In the genomic region with DNA sequence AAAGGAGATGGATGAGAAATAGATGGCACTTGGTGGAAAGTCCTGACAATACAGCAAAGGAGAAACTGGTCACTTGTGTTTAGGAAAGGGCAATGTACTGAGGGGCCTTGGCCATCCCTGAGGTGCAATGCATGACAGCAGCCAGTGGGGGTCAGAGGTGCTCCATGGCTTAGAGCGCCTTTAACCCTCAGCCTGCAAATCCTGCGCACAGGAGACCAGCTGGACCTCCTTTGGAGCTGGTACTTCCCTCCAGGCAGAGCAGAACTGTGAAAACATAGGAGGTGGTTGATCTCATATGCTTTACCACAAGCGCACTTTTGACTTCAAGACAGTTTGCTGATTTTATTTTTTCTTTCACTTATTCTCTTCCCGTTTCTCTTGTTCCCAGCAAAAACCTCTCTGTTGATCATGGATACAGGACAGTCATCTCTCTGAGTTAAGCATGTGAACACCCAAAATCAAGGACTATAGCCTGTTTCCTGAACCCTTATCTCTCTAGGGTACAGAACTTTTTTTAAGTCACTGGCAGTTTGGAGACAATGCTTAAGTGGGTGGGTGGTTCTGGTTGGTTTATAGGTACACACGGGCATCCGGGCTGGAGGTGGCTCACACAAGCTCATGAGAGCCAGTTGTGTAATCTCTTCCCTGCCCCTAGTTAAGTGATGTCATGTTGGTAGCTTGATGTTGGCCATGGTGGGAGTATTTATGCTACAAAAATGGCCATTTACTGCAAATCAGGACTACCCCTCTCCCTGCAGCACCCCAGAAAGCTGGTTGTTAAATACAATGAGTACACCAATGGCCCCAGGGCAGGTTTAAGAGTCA, we compare ENCODE assay signal across 9 cellular contexts. TPM values are rescaled to one million over a fixed set of nuclear protein-coding genes. Genes with fewer than 3 reads are reported as not detected.
A peak's percentile ranks its signal among the peaks of the same experiment; 100 is the strongest.
DNase-seq lines count a peak whose midpoint lies in the region; ATAC-seq, FAIRE-seq and TF ChIP-seq lines count a peak whose summit lies in the region.
"Had no signal": no experiment of that assay in that cellular context is flagged by ENCODE, and none has a peak within 500 bp of the region (broad histone marks: within the 10 kb centered on the region; RNA-seq: fewer than 3 reads in every experiment).

No MANE protein-coding gene starts in this region.

- no peaks in the 10 kb centered on the region for H3K36me3 ChIP-seq in PC-3 (ENCODE audit: low read depth, low read length)

- CTCF ChIA-PET in PC-3 (lab: Charles Lee): interaction anchor here (0.9 to 2.2 kb wide), 3 partner anchors 53 to 867 kb away, joined by 5 to 36 read pairs (median 7); no protein-coding TSS in a partner anchor

- no peak overlapping the region for H3K4me3 Mint-ChIP-seq in natural killer cell

- intact Hi-C loops in PC-3 (cut with micrococcal nuclease) (loop anchor here (1.0 to 10.0 kb wide), 5 partner anchors 123 to 1006 kb away; partner anchors contain the start of gene MAP3K1), natural killer cell (cut with micrococcal nuclease) (loop anchor here (1.0 to 5.0 kb wide), 2 partner anchors 333 to 568 kb away; no protein-coding TSS in a partner anchor)

- no peaks in the 10 kb centered on the region for H3K9me3 ChIP-seq in PC-3 (ENCODE audit: low read length)

- no peaks in the 10 kb centered on the region for H3K27me3 ChIP-seq in PC-3 (ENCODE audit: low read length)

- no peak overlapping the region for H3K27ac ChIP-seq in PC-3 (ENCODE audit: low read length)

- H3K27me3 Mint-ChIP-seq in natural killer cell (ENCODE audit: low read depth in 2 of 2): peaks cover 7 to 19% of the 10 kb centered on the region in 2 donors

- peak; percentile 86 for ATAC-seq in GM21423 (IDR thresholded peaks at IDR 0.05; ENCODE audit: unreplicated experiment)
- ATAC-seq in PC-3: peak; percentile 96
- ATAC-seq in esophagus mucosa: peak; percentile 98
- peak; percentile 93 to 99 (median 98) for ATAC-seq in natural killer cell

- FAIRE-seq in D721Med (lab: Jason Lieb, UNC) (peak; percentile 64), HTR-8/SVneo (lab: Jason Lieb, UNC) (peak; percentile 72)
- FAIRE-seq: endometrium had no signal

- no peaks in the 10 kb centered on the region for H3F3A ChIP-seq in PC-3 (ENCODE audit: low read length, unreplicated experiment)

- H2AFZ ChIP-seq in PC-3 (ENCODE audit: low read length): no peak overlapping the region; the same call in 1 of the 2 replicates

- H3K4me2 ChIP-seq in PC-3 (ENCODE audit: low read length): no peak overlapping the region

- no peak overlapping the region for H3K27ac Mint-ChIP-seq in natural killer cell

- peaks cover 4% of the 10 kb centered on the region; the same call in 1 of the 2 replicates for H3K4me1 ChIP-seq in PC-3 (ENCODE audit: insufficient read depth, low read length)

- H3K9me3 Mint-ChIP-seq in natural killer cell: no peaks in the 10 kb centered on the region

- no peak overlapping the region for H3K4me3 ChIP-seq in PC-3 (ENCODE audit: low read length)

- POLR2A ChIA-PET in PC-3 (lab: Charles Lee; ENCODE audit: unreplicated experiment): no interaction called here

- BruUV-seq in PC-3 (replicated peaks; lab: Mats Ljungman, UMichigan): no TSS peak

- no peaks in the 10 kb centered on the region for H3K4me1 Mint-ChIP-seq in natural killer cell

- H4K20me1 ChIP-seq in PC-3 (ENCODE audit: low read length): no peaks in the 10 kb centered on the region

- H3K36me3 Mint-ChIP-seq in natural killer cell: no peaks in the 10 kb centered on the region

- TF ChIP-seq CTCF in D721Med (IDR thresholded peaks at IDR 0.05; ENCODE audit: insufficient read depth, missing control alignments): peak; percentile 98
- peak; percentile 84 for TF ChIP-seq CTCF in PC-3 (conservative IDR thresholded peaks at IDR 0.05; ENCODE audit: low read depth, low read length)
- peak; percentile 72 for TF ChIP-seq CTCF in natural killer cell (IDR thresholded peaks at IDR 0.05)

- H3K79me2 ChIP-seq in PC-3 (ENCODE audit: low read length): no peaks in the 10 kb centered on the region

- DNase-seq in D721Med (ENCODE audit: insufficient read length, low spot score) (peak; percentile 47), HTR-8/SVneo (ENCODE audit: insufficient read length, low spot score) (peak; percentile 73), PC-3 (peak; percentile 77), activated T-cell treated with anti-CD3 and anti-CD28 coated beads for 4 hours (peak; percentile 71), natural killer cell (peak; percentile 45)
- peak; percentile 34 to 80 (median 62) for DNase-seq in stimulated activated naive CD4-positive, alpha-beta T cell (lab: John Stamatoyannopoulos, UW)

- no peaks in the 10 kb centered on the region for H3K9me2 ChIP-seq in PC-3 (replicated peaks; ENCODE audit: low read length)

- no peak overlapping the region for H3K9ac ChIP-seq in PC-3 (ENCODE audit: low read length)

RNA-seq across cellular contexts. Expression of gene ANKRD55, which starts 37.6 kb away (rescaled TPM):
- total RNA-seq in PC-3 (2014; rRNA removed) (not detected in 2 replicates), esophagus mucosa (not detected), natural killer cell (under 1 TPM in 1 of 3 donors, not detected in 2; 0.88 TPM)
